In genomic region chr1:22824975-22825374, GRCh38 we compare ENCODE assay signal across 22 cellular contexts.
DNase-seq lines count a peak whose midpoint lies in the region; ATAC-seq, FAIRE-seq and TF ChIP-seq lines count a peak whose summit lies in the region.
"Had no signal": no experiment of that assay in that cellular context is flagged by ENCODE, and none has a peak within 500 bp of the region (broad histone marks: within the 10 kb centered on the region; RNA-seq: fewer than 3 reads in every experiment).

No MANE protein-coding gene starts in this region.

- DNase-seq in HepG2 (ENCODE audit: low spot score) (no peak), right lobe of liver (no peak), mesothelial cell of epicardium (ENCODE audit: low spot score in 2 of 2, unreplicated experiment in 2 of 2) (no peak), hepatic stellate cell (ENCODE audit: low spot score) (no peak), GOT3 (lab: John Stamatoyannopoulos, UW) (no peak)
- DNase-seq: 8988T; CD4-positive, alpha-beta memory T cell; COR-L47; DMS 273 treated with DMSO at 0.1 percent for 48 hours; DMS79; EL; GDM1; KBM-7; MM.1S; NCI-H1694; NCI-H2029 treated with DMSO at 0.1 percent for 48 hours; SHP77 treated with DMSO at 0.1 percent for 48 hours had no signal

- H3K4me1 ChIP-seq in HepG2 (ENCODE audit: insufficient read depth, low read length) (0 out of 2 replicates have a peak, but pooled peaks cover 6% of the 10 kb centered on the region), right lobe of liver (peaks cover 0 to 8% (median 4%) of the 10 kb centered on the region in 4 donors)

- intact Hi-C loops in HepG2 (cut with micrococcal nuclease; ENCODE audit: unreplicated experiment): no loop called here
- intact Hi-C loops in right lobe of liver (cut with DNase I): no loop called here

- H3K4me3 Mint-ChIP-seq in mesothelial cell of epicardium: no peak overlapping the region
- H3K4me3 Mint-ChIP-seq: CD4-positive, alpha-beta memory T cell had no signal

- peaks cover 0 to 2% of the 10 kb centered on the region in 2 experiments; a peak in 1 of 5 replicates for H3K27me3 ChIP-seq in HepG2 (ENCODE audit: control insufficient read depth in 1 of 2, insufficient read depth in 2 of 2, low read length in 2 of 2)
- H3K27me3 ChIP-seq in right lobe of liver: no peaks in the 10 kb centered on the region
- H3K27me3 ChIP-seq: BLaER1 treated with 17β-estradiol and CSF1 and Interleukin-3, amounts not matched to agents 10 nM and 100 nM had no signal

- no peak for FAIRE-seq in HepG2 (lab: Jason Lieb, UNC)
- FAIRE-seq: GM12878 had no signal

- ATAC-seq in HepG2 (no peak), right lobe of liver (no peak), HG02970 (IDR thresholded peaks at IDR 0.05; ENCODE audit: low FRiP score, unreplicated experiment) (no peak), HG02973 (IDR thresholded peaks at IDR 0.05; ENCODE audit: unreplicated experiment) (no peak)
- ATAC-seq: GM12878 had no signal

- no peak overlapping the region for H3K9ac ChIP-seq in HepG2 (ENCODE audit: insufficient read depth, low read depth, low read length)
- H3K9ac ChIP-seq: BLaER1 treated with 17β-estradiol and CSF1 and Interleukin-3, amounts not matched to agents 10 nM and 100 nM had no signal

- in situ Hi-C loops in HepG2 (cut with HindIII; ENCODE audit: extremely low pct_ligation_motif_present, low pct_unique_long_range_greater_than_20kb): no loop called here

- H3K79me2 ChIP-seq in HepG2 (ENCODE audit: insufficient read depth, low read length): no peaks in the 10 kb centered on the region

- no peaks in the 10 kb centered on the region for H3K36me3 ChIP-seq in HepG2 (replicated peaks in 1 of 2; ENCODE audit: control insufficient read depth in 1 of 2, insufficient read depth in 2 of 2, low read length in 2 of 2)
- H3K36me3 ChIP-seq in right lobe of liver: no peaks in the 10 kb centered on the region
- H3K36me3 ChIP-seq: BLaER1 treated with 17β-estradiol and CSF1 and Interleukin-3, amounts not matched to agents 10 nM and 100 nM had no signal

- H3K27ac ChIP-seq in HepG2 (ENCODE audit: extremely low read length, insufficient read depth, low read length) (no peak overlapping the region), right lobe of liver (no peak overlapping the region), VCaP (peak overlapping the region; percentile 96)
- H3K27ac ChIP-seq: BLaER1 treated with 17β-estradiol and CSF1 and Interleukin-3, amounts not matched to agents 10 nM and 100 nM had no signal

- no peak overlapping the region for H3K4me2 ChIP-seq in HepG2 (ENCODE audit: low read depth, low read length)
- H3K4me2 ChIP-seq: BLaER1 treated with 17β-estradiol and CSF1 and Interleukin-3, amounts not matched to agents 10 nM and 100 nM had no signal

- 24% methylated on average over 3 of the region's 5 CpGs for WGBS in HepG2 (ENCODE audit: low lambda C conversion rate)
- 76% methylated on average over 4 of the region's 5 CpGs for WGBS in right lobe of liver (ENCODE audit: insufficient coverage, low coverage, low lambda C conversion rate, missing lambda C conversion rate)

- no peak for TF ChIP-seq EP300 in HepG2 (IDR thresholded peaks at IDR 0.05; ENCODE audit: low read depth in 2 of 2, low read length in 2 of 2)
- TF ChIP-seq EP300 in HepG2 (CRISPR knock-in tag; IDR thresholded peaks at IDR 0.05; ENCODE audit: borderline replicate concordance): no peak

- no peak for TF ChIP-seq POLR2A in HepG2 (IDR thresholded peaks at IDR 0.05; ENCODE audit: insufficient read depth in 1 of 2, low read depth in 2 of 2, low read length in 2 of 2)
- TF ChIP-seq POLR2A in right lobe of liver (IDR thresholded peaks at IDR 0.05): no peak

- no peak overlapping the region for H3K4me3 ChIP-seq in HepG2 (replicated peaks in 1 of 3; ENCODE audit: insufficient read depth in 1 of 3, low read depth in 2 of 3, low read length in 3 of 3)
- H3K4me3 ChIP-seq in right lobe of liver: no peak overlapping the region
- H3K4me3 ChIP-seq: BLaER1 treated with 17β-estradiol and CSF1 and Interleukin-3, amounts not matched to agents 10 nM and 100 nM; GM12878 had no signal

- CTCF ChIA-PET in HepG2 (lab: Yijun Ruan, JAX; ENCODE audit: low intra/inter-chr PET ratio, low total read pairs): no interaction called here

- peak overlapping the region; percentile 98 for H3K27ac Mint-ChIP-seq in mesothelial cell of epicardium
- H3K27ac Mint-ChIP-seq: CD4-positive, alpha-beta memory T cell had no signal

- no peaks in the 10 kb centered on the region for H3K36me3 Mint-ChIP-seq in mesothelial cell of epicardium
- H3K36me3 Mint-ChIP-seq: CD4-positive, alpha-beta memory T cell had no signal

- TF ChIP-seq CTCF in HepG2 (CRISPR knock-in tag; IDR thresholded peaks at IDR 0.05) (no peak), right lobe of liver (IDR thresholded peaks at IDR 0.05) (no peak), VCaP (conservative IDR thresholded peaks at IDR 0.05) (no peak), mesothelial cell of epicardium (IDR thresholded peaks at IDR 0.05; ENCODE audit: unreplicated experiment) (no peak)

- H3K9me3 ChIP-seq in HepG2 (ENCODE audit: low read length) (no peaks in the 10 kb centered on the region), right lobe of liver (no peaks in the 10 kb centered on the region)
- H3K9me3 ChIP-seq: BLaER1 treated with 17β-estradiol and CSF1 and Interleukin-3, amounts not matched to agents 10 nM and 100 nM had no signal

- TF ChIP-seq RAD21 in HepG2 (CRISPR knock-in tag; IDR thresholded peaks at IDR 0.05): no peak

- H3K9me3 Mint-ChIP-seq in mesothelial cell of epicardium: no peaks in the 10 kb centered on the region

- no peaks in the 10 kb centered on the region for H4K20me1 ChIP-seq in HepG2 (ENCODE audit: insufficient read depth, low read length)

- BruUV-seq in HepG2 (replicated peaks; lab: Mats Ljungman, UMichigan): no TSS peak

- POLR2A ChIA-PET in HepG2 (lab: Yijun Ruan, JAX): no interaction called here

- H2AFZ ChIP-seq in HepG2 (ENCODE audit: low read length): no peak overlapping the region

- H3K4me1 Mint-ChIP-seq in mesothelial cell of epicardium: peaks cover 61% of the 10 kb centered on the region
- H3K4me1 Mint-ChIP-seq: CD4-positive, alpha-beta memory T cell had no signal

- H3K27me3 Mint-ChIP-seq in mesothelial cell of epicardium (ENCODE audit: low read depth): no peaks in the 10 kb centered on the region

TF ChIP-seq in HepG2, 621 proteins besides CTCF, POLR2A, EP300 and RAD21:
- no peak for TF ChIP-seq ZSCAN21 (CRISPR knock-in tag; IDR thresholded peaks at IDR 0.05; ENCODE audit: borderline replicate concordance)
- TF ChIP-seq ZNF768 (CRISPR knock-in tag; IDR thresholded peaks at IDR 0.05): peak; percentile 71; the same call in 1 of the 2 replicates
TF ChIP-seq in HepG2: peak in this region for 1.
